11 cellular contexts compared by ENCODE assay signal in the genomic region with DNA sequence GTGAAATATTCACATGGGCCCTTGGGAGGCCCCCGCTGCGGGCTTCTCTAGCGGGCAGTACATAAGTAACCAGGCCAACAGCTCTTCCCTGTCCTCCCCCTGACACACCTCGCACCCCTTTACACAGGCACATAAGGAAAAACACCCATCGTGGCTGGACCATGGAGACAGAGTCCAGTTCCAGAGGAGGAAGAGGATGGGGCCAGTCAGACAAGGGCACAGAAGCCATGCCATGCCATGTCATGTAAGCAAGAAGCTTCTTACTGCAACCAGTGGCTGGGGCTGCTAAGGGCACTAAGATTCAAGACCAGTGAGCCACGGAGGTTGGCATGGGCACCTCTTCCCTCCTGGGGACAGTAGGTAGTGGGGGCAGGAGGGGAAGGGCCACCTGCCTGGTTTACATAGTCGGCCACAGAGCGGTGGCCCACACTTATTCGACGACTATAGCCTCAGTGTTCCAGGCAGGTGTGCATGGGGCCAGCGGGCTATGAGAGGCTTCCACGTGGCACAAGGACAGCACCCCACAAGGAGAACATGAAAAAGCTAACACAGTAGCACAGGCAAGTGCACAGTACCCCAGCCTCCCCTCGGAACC. TPM values are rescaled to one million over a fixed set of nuclear protein-coding genes. Genes with fewer than 3 reads are reported as not detected.
A peak's percentile ranks its signal among the peaks of the same experiment; 100 is the strongest.
DNase-seq lines count a peak whose midpoint lies in the region; ATAC-seq and TF ChIP-seq lines count a peak whose summit lies in the region.
"Had no signal": no experiment of that assay in that cellular context is flagged by ENCODE, and none has a peak within 500 bp of the region (broad histone marks: within the 10 kb centered on the region; RNA-seq: fewer than 3 reads in every experiment).

No MANE protein-coding gene starts in this region.

- no peaks in the 10 kb centered on the region for H4K20me1 ChIP-seq in SK-N-SH (ENCODE audit: insufficient read depth)

- peak overlapping the region; percentile 28 for H3K27ac Mint-ChIP-seq in activated naive CD4-positive, alpha-beta T cell treated with anti-CD3 and anti-CD28 coated beads, Interleukin-2, amount 10 ng/mL, durations not matched to agents 7 days and 5 days
- H3K27ac Mint-ChIP-seq in activated naive CD4-positive, alpha-beta T cell treated with anti-CD3 and anti-CD28 coated beads for 36 hours, result no peak overlapping the region
- H3K27ac Mint-ChIP-seq in glutamatergic neuron (ENCODE audit: unreplicated experiment), result no peak overlapping the region

- H3K4me3 ChIP-seq in SK-N-SH (ENCODE audit: low read depth in 2 of 2, low read length in 1 of 2) (peak overlapping the region in 1 of 2 experiments; percentile 99; a peak in 2 of 4 replicates), testis (no peak overlapping the region), vagina (no peak overlapping the region), gastroesophageal sphincter (peak overlapping the region in 1 of 2 donors; percentile 65)

- peaks cover 30% of the 10 kb centered on the region for H3K27me3 ChIP-seq in SK-N-SH (ENCODE audit: insufficient read depth)
- H3K27me3 ChIP-seq in testis, result no peaks in the 10 kb centered on the region
- no peaks in the 10 kb centered on the region for H3K27me3 ChIP-seq in vagina
- H3K27me3 ChIP-seq in gastroesophageal sphincter, result peaks cover 25% of the 10 kb centered on the region
- H3K27me3 ChIP-seq: BE2C, Peyer's patch had no signal

- no peak overlapping the region for H3K9ac ChIP-seq in SK-N-SH

- intact Hi-C loops in activated naive CD4-positive, alpha-beta T cell treated with anti-CD3 and anti-CD28 coated beads for 36 hours (cut with micrococcal nuclease), result loop anchor here (1.0 to 2.0 kb wide), 2 partner anchors 259 to 578 kb away; no protein-coding TSS in a partner anchor
- intact Hi-C loops in testis (cut with DNase I; ENCODE audit: low total_unique reads) (loop anchor here (5.0 to 10.0 kb wide), 2 partner anchors 252 to 394 kb away; no protein-coding TSS in a partner anchor), vagina (cut with DNase I) (loop anchor here (5.0 to 10.0 kb wide), 2 partner anchors 119 to 412 kb away; partner anchors contain the start of gene CSK)

- no peaks in the 10 kb centered on the region for H3K79me2 ChIP-seq in SK-N-SH (ENCODE audit: insufficient read depth)

- peak overlapping the region; percentile 81 for H3K4me3 Mint-ChIP-seq in activated naive CD4-positive, alpha-beta T cell treated with anti-CD3 and anti-CD28 coated beads, Interleukin-2, amount 10 ng/mL, durations not matched to agents 7 days and 5 days
- no peak overlapping the region for H3K4me3 Mint-ChIP-seq in activated naive CD4-positive, alpha-beta T cell treated with anti-CD3 and anti-CD28 coated beads for 36 hours
- H3K4me3 Mint-ChIP-seq in glutamatergic neuron (ENCODE audit: unreplicated experiment), result peak overlapping the region; percentile 25

- H3K27ac ChIP-seq in SK-N-SH (ENCODE audit: low read depth in 2 of 2, low read length in 1 of 2) (no peak overlapping the region), testis (peak overlapping the region; percentile 58 to 80), vagina (no peak overlapping the region), gastroesophageal sphincter (no peak overlapping the region)

- H3K36me3 ChIP-seq in SK-N-SH (replicated peaks in 1 of 2; ENCODE audit: control insufficient read depth in 1 of 2, insufficient read depth in 2 of 2, low read length in 1 of 2) (no peaks in the 10 kb centered on the region), testis (ENCODE audit: low read depth, missing control alignments) (no peaks in the 10 kb centered on the region), vagina (no peaks in the 10 kb centered on the region), gastroesophageal sphincter (no peaks in the 10 kb centered on the region)
- H3K36me3 ChIP-seq: BE2C, Peyer's patch had no signal

- POLR2A ChIA-PET in SK-N-SH (lab: Yijun Ruan, JAX), result interaction anchor here (1.4 to 1.5 kb wide), 2 partner anchors 88 to 116 kb away, joined by 4 to 5 read pairs; partner anchors contain the start of gene UBL7

- H3K9me2 ChIP-seq in SK-N-SH, result no peaks in the 10 kb centered on the region

- DNase-seq in activated naive CD4-positive, alpha-beta T cell treated with anti-CD3 and anti-CD28 coated beads, Interleukin-2, amount 10 ng/mL, durations not matched to agents 7 days and 5 days, result no peak
- DNase-seq in activated naive CD4-positive, alpha-beta T cell treated with anti-CD3 and anti-CD28 coated beads for 36 hours, result no peak
- DNase-seq in SK-N-SH (no peak), glutamatergic neuron (no peak), testis (no peak), vagina (ENCODE audit: extremely low spot score in 2 of 2) (no peak), DMS 273 (lab: John Stamatoyannopoulos, UW; ENCODE audit: unreplicated experiment) (no peak)

- no peaks in the 10 kb centered on the region for H3K9me3 Mint-ChIP-seq in activated naive CD4-positive, alpha-beta T cell treated with anti-CD3 and anti-CD28 coated beads, Interleukin-2, amount 10 ng/mL, durations not matched to agents 7 days and 5 days
- H3K9me3 Mint-ChIP-seq in activated naive CD4-positive, alpha-beta T cell treated with anti-CD3 and anti-CD28 coated beads for 36 hours, result no peaks in the 10 kb centered on the region
- peaks cover 1% of the 10 kb centered on the region for H3K9me3 Mint-ChIP-seq in glutamatergic neuron (ENCODE audit: unreplicated experiment)

- peaks cover 49% of the 10 kb centered on the region for H3K27me3 Mint-ChIP-seq in activated naive CD4-positive, alpha-beta T cell treated with anti-CD3 and anti-CD28 coated beads, Interleukin-2, amount 10 ng/mL, durations not matched to agents 7 days and 5 days
- peaks cover 4% of the 10 kb centered on the region for H3K27me3 Mint-ChIP-seq in activated naive CD4-positive, alpha-beta T cell treated with anti-CD3 and anti-CD28 coated beads for 36 hours (ENCODE audit: low read depth)
- H3K27me3 Mint-ChIP-seq in glutamatergic neuron (ENCODE audit: unreplicated experiment), result peaks cover 1% of the 10 kb centered on the region

- peak overlapping the region; percentile 100 for H3K4me2 ChIP-seq in SK-N-SH

- TF ChIP-seq EP300 in SK-N-SH (IDR thresholded peaks at IDR 0.05; ENCODE audit: borderline replicate concordance in 1 of 2, low read depth in 1 of 2, low read length in 1 of 2) (no peak), gastroesophageal sphincter (IDR thresholded peaks at IDR 0.05) (no peak)

- CTCF ChIA-PET in activated naive CD4-positive, alpha-beta T cell treated with anti-CD3 and anti-CD28 coated beads, Interleukin-2, amount 10 ng/mL, durations not matched to agents 7 days and 5 days (lab: Charles Lee), result interaction anchor here (0.6 to 9.8 kb wide), 13 partner anchors 9 to 398 kb away, joined by 3 to 145 read pairs (median 4); partner anchors contain the start of genes CLK3 and SEMA7A
- CTCF ChIA-PET in activated naive CD4-positive, alpha-beta T cell treated with anti-CD3 and anti-CD28 coated beads for 36 hours (lab: Charles Lee), result interaction anchor here (0.8 to 4.7 kb wide), 13 partner anchors 10 to 396 kb away, joined by 3 to 49 read pairs (median 4); no protein-coding TSS in a partner anchor
- CTCF ChIA-PET in SK-N-SH (lab: Yijun Ruan, JAX), result interaction anchor here (0.6 to 23.8 kb wide), 26 partner anchors 8 to 398 kb away, joined by 3 to 779 read pairs (median 4); partner anchors contain the start of genes SEMA7A and UBL7

- H3K4me1 ChIP-seq in SK-N-SH (ENCODE audit: control insufficient read depth in 1 of 2, insufficient read depth in 2 of 2, low read depth in 1 of 2, low read length in 1 of 2) (peaks cover 0 to 12% of the 10 kb centered on the region in 2 experiments; a peak in 1 of 4 replicates), testis (peaks cover 38% of the 10 kb centered on the region), vagina (peaks cover 16% of the 10 kb centered on the region), gastroesophageal sphincter (peaks cover 2 to 20% (median 8%) of the 10 kb centered on the region in 3 donors)

- H3K9me3 ChIP-seq in SK-N-SH (no peaks in the 10 kb centered on the region), testis (no peaks in the 10 kb centered on the region), vagina (no peaks in the 10 kb centered on the region), gastroesophageal sphincter (no peaks in the 10 kb centered on the region)
- H3K9me3 ChIP-seq: BE2C, mucosa of descending colon, Peyer's patch had no signal

- TF ChIP-seq POLR2A in testis (IDR thresholded peaks at IDR 0.05) (no peak), vagina (IDR thresholded peaks at IDR 0.05) (no peak), gastroesophageal sphincter (IDR thresholded peaks at IDR 0.05) (no peak)

- WGBS in SK-N-SH (ENCODE audit: low lambda C conversion rate), result 48% methylated on average over 6 of the region's 13 CpGs
- 34 to 37% methylated on average over 13 of the region's 13 CpGs for WGBS in testis, 2 donors
- 79% methylated on average over 5 of the region's 13 CpGs; no CpG with 5 or more reads in 1 of the 2 donors for WGBS in gastroesophageal sphincter (ENCODE audit: low coverage in 1 of 2), 2 donors

- H3F3A ChIP-seq in SK-N-SH (replicated peaks; ENCODE audit: insufficient read depth), result no peaks in the 10 kb centered on the region

- H2AFZ ChIP-seq in SK-N-SH (ENCODE audit: low read depth), result peak overlapping the region; percentile 100; the same call in 1 of the 2 replicates

- H3K4me1 Mint-ChIP-seq in activated naive CD4-positive, alpha-beta T cell treated with anti-CD3 and anti-CD28 coated beads, Interleukin-2, amount 10 ng/mL, durations not matched to agents 7 days and 5 days, result peaks cover 16% of the 10 kb centered on the region
- peaks cover 23% of the 10 kb centered on the region for H3K4me1 Mint-ChIP-seq in activated naive CD4-positive, alpha-beta T cell treated with anti-CD3 and anti-CD28 coated beads for 36 hours (ENCODE audit: low read depth)
- H3K4me1 Mint-ChIP-seq in glutamatergic neuron (ENCODE audit: low read depth, unreplicated experiment), result peaks cover 11% of the 10 kb centered on the region

- no peak for ATAC-seq in gastroesophageal sphincter

- H3K36me3 Mint-ChIP-seq in activated naive CD4-positive, alpha-beta T cell treated with anti-CD3 and anti-CD28 coated beads, Interleukin-2, amount 10 ng/mL, durations not matched to agents 7 days and 5 days, result no peaks in the 10 kb centered on the region
- H3K36me3 Mint-ChIP-seq in activated naive CD4-positive, alpha-beta T cell treated with anti-CD3 and anti-CD28 coated beads for 36 hours (ENCODE audit: low read depth), result no peaks in the 10 kb centered on the region
- no peaks in the 10 kb centered on the region for H3K36me3 Mint-ChIP-seq in glutamatergic neuron (ENCODE audit: unreplicated experiment)

- TF ChIP-seq CTCF in SK-N-SH (IDR thresholded peaks at IDR 0.05), result no peak
- TF ChIP-seq CTCF in glutamatergic neuron (IDR thresholded peaks at IDR 0.05; ENCODE audit: partially characterized antibody, unreplicated experiment), result no peak
- no peak for TF ChIP-seq CTCF in testis (IDR thresholded peaks at IDR 0.05)
- TF ChIP-seq CTCF in vagina (IDR thresholded peaks at IDR 0.05), result no peak
- TF ChIP-seq CTCF in gastroesophageal sphincter (IDR thresholded peaks at IDR 0.05), result no peak

- no peak for TF ChIP-seq RAD21 in SK-N-SH (IDR thresholded peaks at IDR 0.05; ENCODE audit: low read length)

RNA-seq across cellular contexts. Expression of gene CYP11A1, which starts 5.7 kb away (rescaled TPM):
- total RNA-seq in activated naive CD4-positive, alpha-beta T cell treated with anti-CD3 and anti-CD28 coated beads for 36 hours, result not detected
- polyA plus RNA-seq in SK-N-SH (2012; rRNA removed), result 0.08 TPM in 1 of 2 replicates, not detected in the other
- 0.03 TPM in 1 of 2 replicates, not detected in the other for polyA plus RNA-seq in SK-N-SH (2012; cell fraction: cytosol; rRNA removed)
- not detected in 2 replicates for polyA plus RNA-seq in SK-N-SH (2012; cell fraction: nucleus; rRNA removed)
- not detected for total RNA-seq in glutamatergic neuron (ENCODE audit: unreplicated experiment)
- 10 to 100 TPM; 74.3 to 76.4 TPM for total RNA-seq in testis
- polyA plus RNA-seq in testis (ENCODE audit: insufficient read depth, low read depth, low replicate concordance), result 76.2 TPM
- total RNA-seq in vagina, result 8.8 TPM
- total RNA-seq in gastroesophageal sphincter, result 1 to 10 TPM in 3 of 4 donors, under 1 TPM in 1; 0.67 to 3.7 (median 2.7) TPM

Comparison
In these comparisons a context has a peak if more than half of its experiments do, and no peak if none do; other contexts are left out.
1. H3K27ac ChIP-seq: peak in testis (2 of 2); none in SK-N-SH (0 of 2), vagina (single experiment) and gastroesophageal sphincter (0 of 4).